In genomic region chr1:171532520-171532919, GRCh38 we compare ENCODE assay signal across 22 cellular contexts. TPM values are rescaled to one million over a fixed set of nuclear protein-coding genes. Genes with fewer than 3 reads are reported as not detected.
DNase-seq lines count a peak whose midpoint lies in the region; ATAC-seq lines count a peak whose summit lies in the region.
"Had no signal": no experiment of that assay in that cellular context is flagged by ENCODE, and none has a peak within 500 bp of the region (broad histone marks: within the 10 kb centered on the region; RNA-seq: fewer than 3 reads in every experiment).

No MANE protein-coding gene starts in this region.

- intact Hi-C loops in activated CD4-positive, alpha-beta T cell treated with anti-CD3 and anti-CD28 coated beads, Interleukin-2, amount 10 ng/mL, durations not matched to agents 24 days and 14 days (cut with micrococcal nuclease): loop anchor here (5.0 kb wide), 1 partner anchor 40 kb away; no protein-coding TSS in a partner anchor
- intact Hi-C loops in CD4-positive, alpha-beta memory T cell (cut with micrococcal nuclease): loop anchor here (10.0 kb wide), 1 partner anchor 48 kb away; the partner anchor contains the start of gene PRRC2C
- intact Hi-C loops in activated T-helper 1 cell treated with anti-CD3 and anti-CD28 coated beads, Interleukin-12 subunit alpha, Interleukin-12 subunit beta, Interleukin-2, Interleukin-4 antibody, amounts not matched to agents 30 ng/mL and 10 ng/mL and 1 ng/mL, durations not matched to agents 14 hours and 24 hours and 36 hours (cut with micrococcal nuclease): no loop called here

- no peak for DNase-seq in activated CD4-positive, alpha-beta T cell treated with anti-CD3 and anti-CD28 coated beads, Interleukin-2, amount 10 ng/mL, durations not matched to agents 24 days and 14 days
- DNase-seq in activated CD4-positive, alpha-beta T cell treated with anti-CD3 and anti-CD28 coated beads, Interleukin-2, amount 50 U/mL, for 4 hours: no peak
- no peak for DNase-seq in CD4-positive, alpha-beta memory T cell
- no peak for DNase-seq in activated T-helper 1 cell treated with anti-CD3 and anti-CD28 coated beads, Interleukin-12 subunit alpha, Interleukin-12 subunit beta, Interleukin-2, Interleukin-4 antibody, amounts not matched to agents 30 ng/mL and 10 ng/mL and 1 ng/mL, durations not matched to agents 14 hours and 24 hours and 36 hours (ENCODE audit: low spot score)
- DNase-seq in naive B cell: no peak
- DNase-seq in putamen (ENCODE audit: low spot score): no peak
- DNase-seq in NCI-H345 (lab: John Stamatoyannopoulos, UW): no peak
- DNase-seq: activated T-cell treated with anti-CD3 and anti-CD28 coated beads, Interleukin-2, amount 50 U/mL, for 4 hours; amniotic stem cell; BE2C; cortex of kidney; kidney; MM.1S; NCI-H1436; NCI-H524; retina; stimulated activated naive CD8-positive, alpha-beta T cell treated with anti-CD3 and anti-CD28 coated beads, Interleukin-15, amount 100 ng/mL, for 72 hours had no signal

- peaks cover 75% of the 10 kb centered on the region for H3K36me3 ChIP-seq in CD4-positive, alpha-beta memory T cell (ENCODE audit: insufficient read depth, low read length)

- H3K4me3 ChIP-seq in CD4-positive, alpha-beta memory T cell (ENCODE audit: low read length in 2 of 2): no peak overlapping the region
- H3K4me3 ChIP-seq: HAP-1, smooth muscle cell, tibial nerve had no signal

- H3K4me1 ChIP-seq in CD4-positive, alpha-beta memory T cell (ENCODE audit: insufficient read depth, low read length): no peaks in the 10 kb centered on the region
- H3K4me1 ChIP-seq: BE2C, HAP-1, tibial nerve had no signal

- ATAC-seq in naive B cell (ENCODE audit: low read depth in 2 of 2) (no peak), GM19452 (IDR thresholded peaks at IDR 0.05; ENCODE audit: unreplicated experiment) (no peak)
- ATAC-seq: activated T-cell treated with anti-CD3 and anti-CD28 coated beads, Interleukin-2, amount 50 U/mL, for 4 hours; stimulated activated naive CD8-positive, alpha-beta T cell treated with anti-CD3 and anti-CD28 coated beads, Interleukin-15, amount 100 ng/mL, for 72 hours had no signal

- no peaks in the 10 kb centered on the region for H3K9me3 Mint-ChIP-seq in activated CD4-positive, alpha-beta T cell treated with anti-CD3 and anti-CD28 coated beads, Interleukin-2, amount 10 ng/mL, durations not matched to agents 24 days and 14 days
- no peaks in the 10 kb centered on the region for H3K9me3 Mint-ChIP-seq in CD4-positive, alpha-beta memory T cell
- no peaks in the 10 kb centered on the region for H3K9me3 Mint-ChIP-seq in activated T-helper 1 cell treated with anti-CD3 and anti-CD28 coated beads, Interleukin-12 subunit alpha, Interleukin-12 subunit beta, Interleukin-2, Interleukin-4 antibody, amounts not matched to agents 30 ng/mL and 10 ng/mL and 1 ng/mL, durations not matched to agents 14 hours and 24 hours and 36 hours
- H3K9me3 Mint-ChIP-seq in naive B cell: no peaks in the 10 kb centered on the region
- H3K9me3 Mint-ChIP-seq: activated T-cell treated with anti-CD3 and anti-CD28 coated beads, Interleukin-2, amount 50 U/mL, for 4 hours; stimulated activated naive CD8-positive, alpha-beta T cell treated with anti-CD3 and anti-CD28 coated beads, Interleukin-15, amount 100 ng/mL, for 72 hours had no signal

- H3K27me3 Mint-ChIP-seq in activated CD4-positive, alpha-beta T cell treated with anti-CD3 and anti-CD28 coated beads, Interleukin-2, amount 10 ng/mL, durations not matched to agents 24 days and 14 days: no peaks in the 10 kb centered on the region
- H3K27me3 Mint-ChIP-seq in CD4-positive, alpha-beta memory T cell: no peaks in the 10 kb centered on the region
- H3K27me3 Mint-ChIP-seq in activated T-helper 1 cell treated with anti-CD3 and anti-CD28 coated beads, Interleukin-12 subunit alpha, Interleukin-12 subunit beta, Interleukin-2, Interleukin-4 antibody, amounts not matched to agents 30 ng/mL and 10 ng/mL and 1 ng/mL, durations not matched to agents 14 hours and 24 hours and 36 hours (ENCODE audit: insufficient read depth): no peaks in the 10 kb centered on the region
- H3K27me3 Mint-ChIP-seq in naive B cell: no peaks in the 10 kb centered on the region
- H3K27me3 Mint-ChIP-seq: stimulated activated naive CD8-positive, alpha-beta T cell treated with anti-CD3 and anti-CD28 coated beads, Interleukin-15, amount 100 ng/mL, for 72 hours had no signal

- peaks cover 12% of the 10 kb centered on the region for H3K4me1 Mint-ChIP-seq in activated CD4-positive, alpha-beta T cell treated with anti-CD3 and anti-CD28 coated beads, Interleukin-2, amount 10 ng/mL, durations not matched to agents 24 days and 14 days
- H3K4me1 Mint-ChIP-seq in CD4-positive, alpha-beta memory T cell: peaks cover 4 to 13% (median 6%) of the 10 kb centered on the region in 4 donors
- H3K4me1 Mint-ChIP-seq in activated T-helper 1 cell treated with anti-CD3 and anti-CD28 coated beads, Interleukin-12 subunit alpha, Interleukin-12 subunit beta, Interleukin-2, Interleukin-4 antibody, amounts not matched to agents 30 ng/mL and 10 ng/mL and 1 ng/mL, durations not matched to agents 14 hours and 24 hours and 36 hours (ENCODE audit: low read depth): peaks cover 13% of the 10 kb centered on the region
- peaks cover 0 to 7% (median 5%) of the 10 kb centered on the region in 3 donors for H3K4me1 Mint-ChIP-seq in naive B cell

- peak overlapping the region; percentile 49 for H3K27ac Mint-ChIP-seq in activated CD4-positive, alpha-beta T cell treated with anti-CD3 and anti-CD28 coated beads, Interleukin-2, amount 10 ng/mL, durations not matched to agents 24 days and 14 days
- peak overlapping the region in 5 of 7 donors; percentile 9 to 61 (median 52) for H3K27ac Mint-ChIP-seq in CD4-positive, alpha-beta memory T cell
- H3K27ac Mint-ChIP-seq in activated T-helper 1 cell treated with anti-CD3 and anti-CD28 coated beads, Interleukin-12 subunit alpha, Interleukin-12 subunit beta, Interleukin-2, Interleukin-4 antibody, amounts not matched to agents 30 ng/mL and 10 ng/mL and 1 ng/mL, durations not matched to agents 14 hours and 24 hours and 36 hours: peak overlapping the region; percentile 0
- peak overlapping the region in 4 of 6 donors; percentile 16 to 82 (median 71) for H3K27ac Mint-ChIP-seq in naive B cell

- H3K27me3 ChIP-seq in CD4-positive, alpha-beta memory T cell (ENCODE audit: insufficient read depth, low read length): no peaks in the 10 kb centered on the region
- H3K27me3 ChIP-seq: BE2C, tibial nerve had no signal

- H3K27ac ChIP-seq in CD4-positive, alpha-beta memory T cell (ENCODE audit: low read depth, low read length): no peak overlapping the region
- H3K27ac ChIP-seq: tibial nerve, VCaP had no signal

- POLR2A ChIA-PET in CD4-positive, alpha-beta memory T cell (lab: Charles Lee; ENCODE audit: partially characterized antibody): no interaction called here

- H3K4me3 Mint-ChIP-seq in activated CD4-positive, alpha-beta T cell treated with anti-CD3 and anti-CD28 coated beads, Interleukin-2, amount 10 ng/mL, durations not matched to agents 24 days and 14 days: no peak overlapping the region
- H3K4me3 Mint-ChIP-seq in CD4-positive, alpha-beta memory T cell: peak overlapping the region in 1 of 8 donors; percentile 6
- H3K4me3 Mint-ChIP-seq in activated T-helper 1 cell treated with anti-CD3 and anti-CD28 coated beads, Interleukin-12 subunit alpha, Interleukin-12 subunit beta, Interleukin-2, Interleukin-4 antibody, amounts not matched to agents 30 ng/mL and 10 ng/mL and 1 ng/mL, durations not matched to agents 14 hours and 24 hours and 36 hours: no peak overlapping the region
- H3K4me3 Mint-ChIP-seq in naive B cell: no peak overlapping the region
- H3K4me3 Mint-ChIP-seq: activated T-cell treated with anti-CD3 and anti-CD28 coated beads, Interleukin-2, amount 50 U/mL, for 4 hours; stimulated activated naive CD8-positive, alpha-beta T cell treated with anti-CD3 and anti-CD28 coated beads, Interleukin-15, amount 100 ng/mL, for 72 hours had no signal

- no peaks in the 10 kb centered on the region for H3K9me3 ChIP-seq in CD4-positive, alpha-beta memory T cell (ENCODE audit: control insufficient read depth in 1 of 2, low read length in 2 of 2)
- H3K9me3 ChIP-seq: BE2C, HAP-1, tibial nerve had no signal

- peaks cover 62% of the 10 kb centered on the region for H3K36me3 Mint-ChIP-seq in activated CD4-positive, alpha-beta T cell treated with anti-CD3 and anti-CD28 coated beads, Interleukin-2, amount 10 ng/mL, durations not matched to agents 24 days and 14 days (ENCODE audit: low read depth)
- H3K36me3 Mint-ChIP-seq in CD4-positive, alpha-beta memory T cell: peaks cover 67 to 88% of the 10 kb centered on the region in 2 donors
- H3K36me3 Mint-ChIP-seq in activated T-helper 1 cell treated with anti-CD3 and anti-CD28 coated beads, Interleukin-12 subunit alpha, Interleukin-12 subunit beta, Interleukin-2, Interleukin-4 antibody, amounts not matched to agents 30 ng/mL and 10 ng/mL and 1 ng/mL, durations not matched to agents 14 hours and 24 hours and 36 hours (ENCODE audit: low read depth): peaks cover 59% of the 10 kb centered on the region
- peaks cover 44 to 45% of the 10 kb centered on the region in 2 donors for H3K36me3 Mint-ChIP-seq in naive B cell

- CTCF ChIA-PET in CD4-positive, alpha-beta memory T cell (lab: Charles Lee; ENCODE audit: partially characterized antibody): interaction anchor here (1.3 to 2.0 kb wide), 2 partner anchors 41 to 48 kb away, joined by 3 to 8 read pairs; partner anchors contain the start of gene PRRC2C

RNA-seq across cellular contexts. Expression of gene PRRC2C, which starts 47.2 kb away (rescaled TPM):
- 278 TPM in 2 replicates for total RNA-seq in activated CD4-positive, alpha-beta T cell treated with anti-CD3 and anti-CD28 coated beads, Interleukin-2, amount 10 ng/mL, durations not matched to agents 24 days and 14 days
- total RNA-seq in CD4-positive, alpha-beta memory T cell: 100 to 1,000 TPM; 279 to 298 TPM
- 100 to 1,000 TPM in 1 of 2 donors, 10 to 100 TPM in 1; 12.4 to 123 TPM for polyA plus RNA-seq in CD4-positive, alpha-beta memory T cell
- total RNA-seq in activated T-helper 1 cell treated with anti-CD3 and anti-CD28 coated beads, Interleukin-12 subunit alpha, Interleukin-12 subunit beta, Interleukin-2, Interleukin-4 antibody, amounts not matched to agents 30 ng/mL and 10 ng/mL and 1 ng/mL, durations not matched to agents 14 hours and 24 hours and 36 hours: 291 and 295 TPM in 2 replicates
- 10 to 100 TPM; 15.3 to 97.0 (median 46.7) TPM for polyA plus RNA-seq in naive B cell (ENCODE audit: low read depth in 6 of 6)

Comparison
In these comparisons a context has a peak if more than half of its experiments do, and no peak if none do; other contexts are left out.
1. H3K27ac Mint-ChIP-seq: peak in every context shown above with its lines; median percentile 71 in naive B cell; 52 in CD4-positive, alpha-beta memory T cell; 49 in activated CD4-positive, alpha-beta T cell treated with anti-CD3 and anti-CD28 coated beads, Interleukin-2, amount 10 ng/mL, durations not matched to agents 24 days and 14 days; 0 in activated T-helper 1 cell treated with anti-CD3 and anti-CD28 coated beads, Interleukin-12 subunit alpha, Interleukin-12 subunit beta, Interleukin-2, Interleukin-4 antibody, amounts not matched to agents 30 ng/mL and 10 ng/mL and 1 ng/mL, durations not matched to agents 14 hours and 24 hours and 36 hours.